18 cellular contexts compared by ENCODE assay signal in the genomic region with DNA sequence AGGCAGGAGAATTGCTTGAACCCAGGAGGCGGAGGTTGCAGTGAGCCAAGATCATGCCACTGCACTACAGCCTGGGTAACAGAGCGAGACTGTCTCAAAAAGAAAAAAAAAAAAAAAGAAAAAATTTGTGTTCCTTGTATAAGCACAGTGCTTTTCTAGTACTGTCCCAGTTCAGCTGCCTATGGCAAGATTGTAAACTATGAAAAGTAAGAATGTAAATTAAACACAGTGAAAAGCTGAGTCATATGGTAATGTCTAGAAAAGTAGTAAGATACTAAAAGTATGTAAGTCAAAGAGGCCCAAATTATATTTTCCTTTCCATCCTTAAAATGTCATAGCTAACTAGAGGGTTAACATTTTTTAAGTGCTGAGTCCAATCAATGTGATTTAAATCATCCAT. TPM values are rescaled to one million over a fixed set of nuclear protein-coding genes. Genes with fewer than 3 reads are reported as not detected.
"Had no signal": no experiment of that assay in that cellular context is flagged by ENCODE, and none has a peak within 500 bp of the region (broad histone marks: within the 10 kb centered on the region; RNA-seq: fewer than 3 reads in every experiment).

No MANE protein-coding gene starts in this region.

- H3K27me3 ChIP-seq: sigmoid colon had no signal

- FAIRE-seq: bronchial epithelial cell had no signal

- ATAC-seq: activated CD4-positive, alpha-beta T cell treated with anti-CD3 and anti-CD28 coated beads for 36 hours; left lobe of liver; natural killer cell treated with Interleukin-12 subunit alpha and Interleukin-12 subunit beta and Interleukin-15 and Interleukin-18, amount 100 ng/mL, for 72 hours had no signal

- H3K36me3 ChIP-seq: sigmoid colon, WERI-Rb-1 had no signal

- H3K4me3 ChIP-seq: sigmoid colon had no signal

- DNase-seq: activated CD4-positive, alpha-beta memory T cell treated with anti-CD3 and anti-CD28 coated beads, Interleukin-2, amount 10 ng/mL, durations not matched to agents 7 days and 5 days; activated CD4-positive, alpha-beta T cell treated with anti-CD3 and anti-CD28 coated beads for 36 hours; activated gamma-delta T cell; activated T-cell treated with anti-CD3 and anti-CD28 coated beads, Interleukin-2, amount 50 U/mL, for 48 hours; amygdala; cortex of kidney; effector CD8-positive, alpha-beta T cell; islet precursor cell; nucleus accumbens; sigmoid colon; stimulated activated CD4-positive, alpha-beta T cell treated with anti-CD3 and anti-CD28 coated beads, Interleukin-12 subunit alpha, Interleukin-12 subunit beta, amount 100 ng/mL, for 4 hours; stimulated activated CD4-positive, alpha-beta T cell treated with anti-CD3 and anti-CD28 coated beads, Interleukin-2, amount 100 ng/mL, for 48 hours; stimulated activated naive CD4-positive, alpha-beta T cell treated with Interleukin-2 at 50 U/mL for 16 hours; T1000; WERI-Rb-1 had no signal

- H3K27ac ChIP-seq: WERI-Rb-1 had no signal

RNA-seq across cellular contexts. Expression of a gene that starts 42.8 kb away (rescaled TPM):
- total RNA-seq: bronchial epithelial cell; natural killer cell treated with Interleukin-12 subunit alpha and Interleukin-12 subunit beta and Interleukin-15 and Interleukin-18, amount 100 ng/mL, for 72 hours had no signal
